Comparison of ENCODE assay signal across 33 cellular contexts in genomic region chr19:10214784-10215183, GRCh38. TPM values are rescaled to one million over a fixed set of nuclear protein-coding genes. Genes with fewer than 3 reads are reported as not detected.
DNase-seq lines count a peak whose midpoint lies in the region; FAIRE-seq and TF ChIP-seq lines count a peak whose summit lies in the region.
"Had no signal": no experiment of that assay in that cellular context is flagged by ENCODE, and none has a peak within 500 bp of the region (broad histone marks: within the 10 kb centered on the region; RNA-seq: fewer than 3 reads in every experiment).

No MANE protein-coding gene starts in this region.

- FAIRE-seq in GM19239 (lab: Jason Lieb, UNC) = no peak
- FAIRE-seq: A204.1, GM12892, RCC 7860 had no signal

- no peak overlapping the region for H3K4me3 Mint-ChIP-seq in HFFc6
- H3K4me3 Mint-ChIP-seq: IgD-negative memory B cell; immature natural killer cell; naive thymus-derived CD8-positive, alpha-beta T cell; T-helper 17 cell had no signal

- no peak overlapping the region for H3K4me3 ChIP-seq in fibroblast of the aortic adventitia (ENCODE audit: low read depth, low read length)
- H3K4me3 ChIP-seq: BLaER1 treated with 17β-estradiol and CSF1 and Interleukin-3, amounts not matched to agents 10 nM and 100 nM; dorsolateral prefrontal cortex; gastrocnemius medialis; MG63; SK-N-MC; smooth muscle cell had no signal

- H3K36me3 Mint-ChIP-seq in HFFc6 (ENCODE audit: low read depth) = no peaks in the 10 kb centered on the region
- H3K36me3 Mint-ChIP-seq: IgD-negative memory B cell; naive thymus-derived CD8-positive, alpha-beta T cell had no signal

- TF ChIP-seq CTCF in HFFc6 (IDR thresholded peaks at IDR 0.05) (no peak), fibroblast of the aortic adventitia (IDR thresholded peaks at IDR 0.05; ENCODE audit: insufficient read depth, low read length) (no peak)

- H3K27ac Mint-ChIP-seq in HFFc6 = peak overlapping the region; percentile 43; the same call in 1 of the 2 replicates
- H3K27ac Mint-ChIP-seq: IgD-negative memory B cell; immature natural killer cell; naive thymus-derived CD8-positive, alpha-beta T cell; T-helper 17 cell had no signal

- H3K9me3 Mint-ChIP-seq in HFFc6 = no peaks in the 10 kb centered on the region
- H3K9me3 Mint-ChIP-seq: IgD-negative memory B cell; immature natural killer cell; naive thymus-derived CD8-positive, alpha-beta T cell had no signal

- peaks cover 7% of the 10 kb centered on the region for H3K4me1 Mint-ChIP-seq in HFFc6 (ENCODE audit: low read depth)
- H3K4me1 Mint-ChIP-seq: immature natural killer cell had no signal

- DNase-seq in AG08395 (ENCODE audit: low spot score) (peak; percentile 37), HFFc6 (peak; percentile 63), astrocyte of the hippocampus (ENCODE audit: low read depth, low spot score) (peak; percentile 56), fibroblast of the aortic adventitia (ENCODE audit: low read depth) (peak; percentile 61), epidermal melanocyte (ENCODE audit: insufficient read length, low spot score) (no peak), GM19239 (ENCODE audit: insufficient read length, low spot score) (no peak), T-helper 9 cell (no peak)
- no peak for DNase-seq in stimulated activated CD4-positive, alpha-beta T cell treated with anti-CD3 and anti-CD28 coated beads, Interleukin-15, amount 100 ng/mL, for 24 hours
- DNase-seq: activated CD4-positive, alpha-beta T cell treated with anti-CD3 and anti-CD28 coated beads for 48 hours; activated naive CD4-positive, alpha-beta T cell; activated T-cell treated with anti-CD3 and anti-CD28 coated beads, Interleukin-2, amount 50 U/mL, for 48 hours; amniotic stem cell; central memory CD4-positive, alpha-beta T cell; COR-L47; DMS79 treated with DMSO at 0.1 percent for 48 hours; dorsolateral prefrontal cortex; gastrocnemius medialis; hippocampal formation; immature natural killer cell; left ventricle myocardium superior; MG63; midbrain; naive thymus-derived CD8-positive, alpha-beta T cell; NCI-H1417; NCI-H524; T-helper 17 cell had no signal

- peaks cover 1% of the 10 kb centered on the region; the same call in 1 of the 2 replicates for H3K27me3 Mint-ChIP-seq in HFFc6 (ENCODE audit: insufficient read depth)
- H3K27me3 Mint-ChIP-seq: IgD-negative memory B cell, T-helper 17 cell had no signal

RNA-seq across cellular contexts. Expression of gene S1PR2, which starts 16.3 kb away (rescaled TPM):
- 10 to 100 TPM; 16.8 to 22.0 (median 20.5) TPM for total RNA-seq in HFFc6 (2021; fragmentation: NEBNext Ultra II Directional; extraction: Animal tissue kit (Norgen Biotek cat#: 25700))
- 9.7 and 44.6 TPM in 2 replicates for total RNA-seq in fibroblast of the aortic adventitia (ENCODE audit: low replicate concordance)

RNA-seq across cellular contexts. Expression of gene DNMT1, which starts 20.0 kb away (rescaled TPM):
- 100 to 1,000 TPM in 5 of 6 experiments, 10 to 100 TPM in 1; 74.5 to 135 (median 125) TPM for total RNA-seq in HFFc6 (2021; fragmentation: NEBNext Ultra II Directional; extraction: Animal tissue kit (Norgen Biotek cat#: 25700))
- 72.9 and 116 TPM in 2 replicates for total RNA-seq in fibroblast of the aortic adventitia (ENCODE audit: low replicate concordance)

RNA-seq across cellular contexts. Expression of gene MRPL4, which starts 37.2 kb away (rescaled TPM):
- total RNA-seq in HFFc6 (2021; fragmentation: NEBNext Ultra II Directional; extraction: Animal tissue kit (Norgen Biotek cat#: 25700)) = 10 to 100 TPM; 69.5 to 83.0 (median 72.0) TPM
- total RNA-seq in fibroblast of the aortic adventitia (ENCODE audit: low replicate concordance) = 23.1 and 33.9 TPM in 2 replicates

RNA-seq across cellular contexts. Expression of gene ICAM1, which starts 56.1 kb away (rescaled TPM):
- 10 to 100 TPM in 1 of 6 experiments, 1 to 10 TPM in 5; 5.0 to 10.1 (median 8.5) TPM for total RNA-seq in HFFc6 (2021; fragmentation: NEBNext Ultra II Directional; extraction: Animal tissue kit (Norgen Biotek cat#: 25700))
- 6.5 and 45.7 TPM in 2 replicates for total RNA-seq in fibroblast of the aortic adventitia (ENCODE audit: low replicate concordance)

Comparison
In these comparisons a context has a peak if more than half of its experiments do, and no peak if none do; other contexts are left out.
1. DNase-seq: peak in AG08395 (single experiment), HFFc6 (single experiment), astrocyte of the hippocampus (single experiment) and fibroblast of the aortic adventitia (single experiment); none in epidermal melanocyte (single experiment), stimulated activated CD4-positive, alpha-beta T cell treated with anti-CD3 and anti-CD28 coated beads, Interleukin-15, amount 100 ng/mL, for 24 hours (single experiment), GM19239 (single experiment) and T-helper 9 cell (single experiment).